Comparison of ENCODE assay signal across 11 cellular contexts in genomic region chr6:42140051-42140450, GRCh38. TPM values are rescaled to one million over a fixed set of nuclear protein-coding genes. Genes with fewer than 3 reads are reported as not detected.
DNase-seq lines count a peak whose midpoint lies in the region; ATAC-seq and TF ChIP-seq lines count a peak whose summit lies in the region.
"Had no signal": no experiment of that assay in that cellular context is flagged by ENCODE, and none has a peak within 500 bp of the region (broad histone marks: within the 10 kb centered on the region; RNA-seq: fewer than 3 reads in every experiment).

No MANE protein-coding gene starts in this region.

- H3K4me1 ChIP-seq in HCT116 (ENCODE audit: control insufficient read depth in 1 of 2, insufficient read depth in 2 of 2, low read length in 2 of 2) (peaks cover 68 to 81% of the 10 kb centered on the region in 2 experiments), Panc1 (ENCODE audit: control insufficient read depth, insufficient read depth, low read length) (peaks cover 64% of the 10 kb centered on the region), foreskin keratinocyte (peaks cover 28% of the 10 kb centered on the region), spleen (peaks cover 0 to 26% (median 16%) of the 10 kb centered on the region in 6 donors)

- in situ Hi-C loops in Panc1 (cut with HindIII; ENCODE audit: low pct_unique_long_range_greater_than_20kb, low sequenced_read_pairs), result no loop called here
- in situ Hi-C loops in brain microvascular endothelial cell (cut with HindIII; ENCODE audit: low pct_ligation_motif_present, low sequenced_read_pairs), result no loop called here

- no peak for TF ChIP-seq RAD21 in HCT116 (IDR thresholded peaks at IDR 0.05; ENCODE audit: low read depth)

- 53 to 61% (median 56%) methylated on average over 5 of the region's 5 CpGs for WGBS in spleen, 5 donors

- DNase-seq in HCT116 (ENCODE audit: low read depth, low spot score) (no peak), Panc1 (ENCODE audit: low read depth, low spot score) (no peak), foreskin keratinocyte (peak; percentile 67 to 82), spleen (peak; percentile 78), brain microvascular endothelial cell (no peak), NCI-H2196 treated with DMSO at 0.1 percent for 48 hours (lab: John Stamatoyannopoulos, UW; ENCODE audit: unreplicated experiment) (no peak), immature natural killer cell (no peak)
- DNase-seq: head of caudate nucleus, NCI-H2029, right lobe of liver had no signal

- H3K27me3 ChIP-seq in HCT116 (ENCODE audit: insufficient read depth, low read length), result no peaks in the 10 kb centered on the region
- no peaks in the 10 kb centered on the region for H3K27me3 ChIP-seq in Panc1 (ENCODE audit: control insufficient read depth, insufficient read depth, low read length)
- no peaks in the 10 kb centered on the region for H3K27me3 ChIP-seq in foreskin keratinocyte
- H3K27me3 ChIP-seq in spleen (replicated peaks in 1 of 7), result peaks cover 0 to 38% (median 29%) of the 10 kb centered on the region in 7 donors
- H3K27me3 ChIP-seq in brain microvascular endothelial cell (replicated peaks), result no peaks in the 10 kb centered on the region

- CTCF ChIA-PET in HCT116 (lab: Charles Lee), result no interaction called here
- CTCF ChIA-PET in Panc1 (lab: Charles Lee), result interaction anchor here (0.6 to 1.1 kb wide), 2 partner anchors 53 to 54 kb away, joined by 3 read pairs; partner anchors contain the start of gene GUCA1B

- BruUV-seq in HCT116 (replicated peaks; lab: Mats Ljungman, UMichigan) (no TSS peak), Panc1 (replicated peaks; lab: Mats Ljungman, UMichigan) (no TSS peak)

- H3K36me3 ChIP-seq in HCT116 (ENCODE audit: control insufficient read depth in 1 of 2, insufficient read depth in 2 of 2, low read length in 2 of 2) (peaks cover 0 to 5% of the 10 kb centered on the region in 2 experiments; a peak in 1 of 4 replicates), Panc1 (ENCODE audit: control insufficient read depth, insufficient read depth, low read length) (no peaks in the 10 kb centered on the region; the same call in 1 of the 2 replicates), spleen (no peaks in the 10 kb centered on the region), brain microvascular endothelial cell (replicated peaks) (no peaks in the 10 kb centered on the region)
- H3K36me3 ChIP-seq: right lobe of liver had no signal

- peak overlapping the region; percentile 89 for H3K27ac ChIP-seq in HCT116 (ENCODE audit: low read depth, low read length)
- peak overlapping the region; percentile 94 for H3K27ac ChIP-seq in Panc1 (ENCODE audit: low read length)
- H3K27ac ChIP-seq in foreskin keratinocyte, result peak overlapping the region; percentile 29
- no peak overlapping the region for H3K27ac ChIP-seq in spleen
- no peak overlapping the region for H3K27ac ChIP-seq in brain microvascular endothelial cell
- H3K27ac ChIP-seq: right lobe of liver had no signal

- no peaks in the 10 kb centered on the region for H3K9me3 Mint-ChIP-seq in immature natural killer cell

- H3K4me3 ChIP-seq in HCT116 (replicated peaks in 1 of 2; ENCODE audit: low read depth in 1 of 2, low read length in 2 of 2), result 0 out of 4 replicates have a peak overlapping the region, but pooled peaks of 1 of the 2 experiments have one; percentile 15
- no peak overlapping the region for H3K4me3 ChIP-seq in Panc1 (ENCODE audit: low read depth in 2 of 2, low read length in 2 of 2)
- H3K4me3 ChIP-seq in spleen, result no peak overlapping the region
- H3K4me3 ChIP-seq in brain microvascular endothelial cell (ENCODE audit: low read depth, low read length), result no peak overlapping the region
- H3K4me3 ChIP-seq: right lobe of liver had no signal

- ATAC-seq in HCT116, result peak; percentile 8; the same call in 1 of the 2 replicates
- 0 out of 2 replicates have a peak, but pooled peaks have one; percentile 10 for ATAC-seq in Panc1
- peak; percentile 75 for ATAC-seq in foreskin keratinocyte
- ATAC-seq in GM21825 (IDR thresholded peaks at IDR 0.05; ENCODE audit: unreplicated experiment), result no peak

- no peak overlapping the region for H2AFZ ChIP-seq in HCT116 (ENCODE audit: low read depth, low read length, poor library complexity, severe bottlenecking)

- H3K4me3 Mint-ChIP-seq in immature natural killer cell, result no peak overlapping the region

- H3K9me3 ChIP-seq in HCT116 (ENCODE audit: control insufficient read depth in 1 of 2, insufficient read depth in 1 of 2, low read depth in 1 of 2, low read length in 2 of 2), result no peaks in the 10 kb centered on the region
- H3K9me3 ChIP-seq in Panc1 (ENCODE audit: control insufficient read depth, insufficient read depth, low read depth, low read length), result no peaks in the 10 kb centered on the region
- H3K9me3 ChIP-seq in spleen, result no peaks in the 10 kb centered on the region
- H3K9me3 ChIP-seq: right lobe of liver had no signal

- peaks cover 62% of the 10 kb centered on the region for H3K79me2 ChIP-seq in HCT116 (ENCODE audit: insufficient read depth, low read length)

- H3K27me3 Mint-ChIP-seq in immature natural killer cell (ENCODE audit: low read depth in 3 of 3), result peaks cover 6 to 18% (median 7%) of the 10 kb centered on the region in 3 donors

- no peak for TF ChIP-seq CTCF in HCT116 (IDR thresholded peaks at IDR 0.05 in 2 of 3, conservative IDR thresholded peaks at IDR 0.05 in 1 of 3; ENCODE audit: borderline replicate concordance in 1 of 3, insufficient read depth in 1 of 3, low read depth in 2 of 3, low read length in 2 of 3)
- TF ChIP-seq CTCF in Panc1 (IDR thresholded peaks at IDR 0.05), result no peak
- TF ChIP-seq CTCF in foreskin keratinocyte (conservative IDR thresholded peaks at IDR 0.05), result peak; percentile 27
- no peak for TF ChIP-seq CTCF in spleen (IDR thresholded peaks at IDR 0.05 in 8 of 11, conservative IDR thresholded peaks at IDR 0.05 in 3 of 11)
- TF ChIP-seq CTCF in brain microvascular endothelial cell (IDR thresholded peaks at IDR 0.05; ENCODE audit: low read depth, low read length, missing control alignments), result no peak

- peaks cover 0 to 6% of the 10 kb centered on the region in 2 donors for H3K4me1 Mint-ChIP-seq in immature natural killer cell

- peak overlapping the region; percentile 100 for H3K4me2 ChIP-seq in HCT116 (ENCODE audit: low read length)

- no peak overlapping the region for H3K27ac Mint-ChIP-seq in immature natural killer cell

- RAD21 ChIA-PET in HCT116 (lab: Charles Lee; ENCODE audit: low non-redundant PET in 1 of 2, low total read pairs in 2 of 2, uncharacterized antibody in 2 of 2, unreplicated experiment in 2 of 2), result interaction anchor here in 1 of 2 experiments (0.9 kb wide), 1 partner anchor 39 kb away, joined by 4 read pairs; no protein-coding TSS in a partner anchor

- no peaks in the 10 kb centered on the region for H3K9me2 ChIP-seq in HCT116 (ENCODE audit: insufficient read depth)

- no peaks in the 10 kb centered on the region for H4K20me1 ChIP-seq in HCT116 (ENCODE audit: insufficient read depth)

- peaks cover 0 to 4% (median 0%) of the 10 kb centered on the region in 3 donors for H3K36me3 Mint-ChIP-seq in immature natural killer cell

- TF ChIP-seq POLR2A in HCT116 (IDR thresholded peaks at IDR 0.05; ENCODE audit: borderline replicate concordance, extremely low read depth, insufficient read depth, insufficient read length) (no peak), spleen (IDR thresholded peaks at IDR 0.05) (no peak)

- POLR2A ChIA-PET in HCT116 (lab: Charles Lee), result interaction anchor here (1.5 kb wide), 1 partner anchor 39 kb away, joined by 3 read pairs; no protein-coding TSS in a partner anchor
- POLR2A ChIA-PET in Panc1 (lab: Charles Lee), result interaction anchor here (0.6 kb wide), 1 partner anchor 25 kb away, joined by 4 read pairs; no protein-coding TSS in a partner anchor

- intact Hi-C loops in HCT116 (cut with micrococcal nuclease) (loop anchor here (5.0 kb wide), 1 partner anchor 38 kb away; no protein-coding TSS in a partner anchor), Panc1 (cut with micrococcal nuclease; ENCODE audit: unreplicated experiment) (no loop called here), spleen (cut with DNase I; ENCODE audit: low total_unique reads) (no loop called here)

- H3K9ac ChIP-seq in HCT116 (ENCODE audit: low read length), result peak overlapping the region; percentile 93

TF ChIP-seq in HCT116, 20 proteins besides CTCF, POLR2A, EP300 and RAD21 (continues in another document):
- no peak for TF ChIP-seq YY1 (IDR thresholded peaks at IDR 0.05; ENCODE audit: extremely low read depth, insufficient replicate concordance, low read depth, low read length)
- no peak for TF ChIP-seq ZFX (IDR thresholded peaks at IDR 0.05)
- no peak for TF ChIP-seq SP1 (IDR thresholded peaks at IDR 0.05; ENCODE audit: low read depth)
- no peak for TF ChIP-seq EGR1 (IDR thresholded peaks at IDR 0.05; ENCODE audit: low read depth)

RNA-seq across cellular contexts. Expression of gene C6orf132, which starts 2.4 kb away (rescaled TPM):
- 18.9 TPM for total RNA-seq in HCT116 (2021; ENCODE audit: unreplicated experiment)
- polyA plus RNA-seq in HCT116 (2012), result 14.6 and 15.1 TPM in 2 replicates
- 12.9 TPM for total RNA-seq in Panc1 (2021; ENCODE audit: unreplicated experiment)
- polyA plus RNA-seq in Panc1 (2012; ENCODE audit: insufficient read length), result 11.4 TPM
- 21.3 and 22.1 TPM in 2 replicates for total RNA-seq in foreskin keratinocyte
- 20.2 and 28.7 TPM in 2 replicates for polyA plus RNA-seq in foreskin keratinocyte
- total RNA-seq in spleen, result under 1 TPM in 4 of 7 donors, not detected in 3; 0.05 to 0.27 (median 0.19) TPM
- under 1 TPM; 0.11 to 0.17 (median 0.13) TPM for polyA plus RNA-seq in spleen
- polyA plus RNA-seq in immature natural killer cell, result under 1 TPM in 2 of 3 donors, not detected in 1; 0.06 to 0.10 TPM

RNA-seq across cellular contexts. Expression of gene GUCA1A, which starts 33.1 kb away (rescaled TPM):
- total RNA-seq in HCT116 (2021; ENCODE audit: unreplicated experiment), result not detected
- polyA plus RNA-seq in HCT116 (2012), result not detected in 2 replicates
- total RNA-seq in Panc1 (2021; ENCODE audit: unreplicated experiment), result not detected
- polyA plus RNA-seq in Panc1 (2012; ENCODE audit: insufficient read length), result not detected
- 0.10 TPM in 1 of 2 replicates, not detected in the other for total RNA-seq in foreskin keratinocyte
- polyA plus RNA-seq in foreskin keratinocyte, result 0.04 and 0.16 TPM in 2 replicates
- total RNA-seq in spleen, result not detected
- under 1 TPM in 1 of 3 donors, not detected in 2; 0.11 TPM for polyA plus RNA-seq in spleen
- not detected for polyA plus RNA-seq in immature natural killer cell
- total RNA-seq: right lobe of liver had no signal

RNA-seq across cellular contexts. Expression of gene GUCA1B, which starts 54.7 kb away (rescaled TPM):
- total RNA-seq in HCT116 (2021; ENCODE audit: unreplicated experiment) (4.6 TPM), Panc1 (2021; ENCODE audit: unreplicated experiment) (1.4 TPM), foreskin keratinocyte (0.35 and 0.44 TPM in 2 replicates), spleen (1 to 10 TPM; 1.2 to 2.6 (median 1.9) TPM)
- polyA plus RNA-seq in HCT116 (2012), result 2.5 and 3.4 TPM in 2 replicates
- 0.93 TPM for polyA plus RNA-seq in Panc1 (2012; ENCODE audit: insufficient read length)
- polyA plus RNA-seq in foreskin keratinocyte (0.12 and 0.33 TPM in 2 replicates), spleen (under 1 TPM; 0.70 to 0.87 (median 0.83) TPM), immature natural killer cell (under 1 TPM in 2 of 3 donors, not detected in 1; 0.24 to 0.96 TPM)

Comparison
In these comparisons a context has a peak if more than half of its experiments do, and no peak if none do; other contexts are left out.
1. DNase-seq: peak in foreskin keratinocyte (2 of 2) and spleen (single experiment); none in HCT116 (single experiment), Panc1 (single experiment), brain microvascular endothelial cell (single experiment), NCI-H2196 treated with DMSO at 0.1 percent for 48 hours (single experiment) and immature natural killer cell (0 of 3).
2. H3K27ac ChIP-seq: peak in HCT116 (single experiment), Panc1 (single experiment) and foreskin keratinocyte (single experiment); none in spleen (0 of 8) and brain microvascular endothelial cell (single experiment).
3. RNA of gene C6orf132, which starts 2.4 kb away (total RNA-seq): 21.3 to 22.1 TPM in foreskin keratinocyte, 18.9 TPM in HCT116 (single experiment) and 12.9 TPM in Panc1 (single experiment); 0.05 to 0.27 TPM in spleen; every median in the first group is over 10 times any median in the second.